Comparison of ENCODE assay signal across 22 cellular contexts in genomic region chr10:119379466-119380071, GRCh38.
DNase-seq lines count a peak whose midpoint lies in the region; ATAC-seq and TF ChIP-seq lines count a peak whose summit lies in the region.
"Had no signal": no experiment of that assay in that cellular context is flagged by ENCODE, and none has a peak within 500 bp of the region (broad histone marks: within the 10 kb centered on the region; RNA-seq: fewer than 3 reads in every experiment).

No MANE protein-coding gene starts in this region.

- peak overlapping the region; percentile 91 for H3K27ac ChIP-seq in left ventricle myocardium inferior (replicated peaks)
- peak overlapping the region in 3 of 10 donors; percentile 73 to 85 (median 77) for H3K27ac ChIP-seq in heart right ventricle
- peak overlapping the region; percentile 82 to 93 (median 90) for H3K27ac ChIP-seq in gastrocnemius medialis

- H3K27ac Mint-ChIP-seq in endothelial cell (ENCODE audit: unreplicated experiment), result no peak overlapping the region
- H3K27ac Mint-ChIP-seq: CD8-positive, alpha-beta T cell had no signal

- peaks cover 52% of the 10 kb centered on the region for H3K4me1 Mint-ChIP-seq in endothelial cell (ENCODE audit: unreplicated experiment)

- 83% methylated on average over 10 of the region's 10 CpGs for WGBS in heart right ventricle, 2 donors

- H3K27me3 ChIP-seq in left ventricle myocardium inferior (ENCODE audit: low read depth), result no peaks in the 10 kb centered on the region
- no peaks in the 10 kb centered on the region for H3K27me3 ChIP-seq in heart right ventricle
- no peaks in the 10 kb centered on the region for H3K27me3 ChIP-seq in gastrocnemius medialis
- H3K27me3 ChIP-seq: BE2C had no signal

- H3K27me3 Mint-ChIP-seq in endothelial cell (ENCODE audit: unreplicated experiment), result peaks cover 36% of the 10 kb centered on the region
- H3K27me3 Mint-ChIP-seq: IgD-negative memory B cell had no signal

- DNase-seq in left ventricle myocardium inferior (no peak), heart right ventricle (no peak), Kasumi-1 (lab: John Stamatoyannopoulos, UW) (peak; percentile 29 to 33), endothelial cell (ENCODE audit: low spot score) (no peak), gastrocnemius medialis (no peak), epidermal melanocyte (ENCODE audit: insufficient read length, low spot score) (no peak), GM20000 (ENCODE audit: low spot score) (no peak)
- DNase-seq: BE2C; Calu3; CD8-positive, alpha-beta T cell; DMS53; EL; NCI-H1417; NCI-H187; NCI-H2107; NCI-H510A; NCI-H82; PC-3; RPMI8226 had no signal

- no peak for TF ChIP-seq CTCF in left ventricle myocardium inferior (IDR thresholded peaks at IDR 0.05; ENCODE audit: borderline replicate concordance)
- TF ChIP-seq CTCF in heart right ventricle (IDR thresholded peaks at IDR 0.05), result no peak
- no peak for TF ChIP-seq CTCF in endothelial cell (IDR thresholded peaks at IDR 0.05; ENCODE audit: unreplicated experiment)
- no peak for TF ChIP-seq CTCF in gastrocnemius medialis (IDR thresholded peaks at IDR 0.05 in 4 of 5, conservative IDR thresholded peaks at IDR 0.05 in 1 of 5)
- no peak for TF ChIP-seq CTCF in GM20000 (IDR thresholded peaks at IDR 0.05; ENCODE audit: extremely low read depth, missing control alignments)

- intact Hi-C loops in left ventricle myocardium inferior (cut with micrococcal nuclease), result no loop called here
- intact Hi-C loops in heart right ventricle (cut with DNase I), result no loop called here
- intact Hi-C loops in gastrocnemius medialis (cut with DNase I; ENCODE audit: low total_unique reads), result loop anchor here (10.0 kb wide), 1 partner anchor 625 kb away; the partner anchor contains the start of gene CACUL1

- peak overlapping the region; percentile 22 for H3K4me3 Mint-ChIP-seq in endothelial cell (ENCODE audit: unreplicated experiment)
- H3K4me3 Mint-ChIP-seq: CD8-positive, alpha-beta T cell; IgD-negative memory B cell had no signal

- H3K9me3 ChIP-seq in left ventricle myocardium inferior (replicated peaks) (no peaks in the 10 kb centered on the region), heart right ventricle (no peaks in the 10 kb centered on the region), gastrocnemius medialis (no peaks in the 10 kb centered on the region)
- H3K9me3 ChIP-seq: BE2C had no signal

- peaks cover 79% of the 10 kb centered on the region for H3K36me3 Mint-ChIP-seq in endothelial cell (ENCODE audit: low read depth, unreplicated experiment)

- no peak overlapping the region for H3K4me3 ChIP-seq in left ventricle myocardium inferior
- no peak overlapping the region for H3K4me3 ChIP-seq in heart right ventricle
- H3K4me3 ChIP-seq in gastrocnemius medialis, result no peak overlapping the region
- H3K4me3 ChIP-seq: GM12878 had no signal

- H3K4me1 ChIP-seq in left ventricle myocardium inferior (peaks cover 93% of the 10 kb centered on the region), heart right ventricle (peaks cover 11 to 84% (median 65%) of the 10 kb centered on the region in 9 donors), gastrocnemius medialis (peaks cover 25 to 34% of the 10 kb centered on the region in 2 donors)
- H3K4me1 ChIP-seq: BE2C had no signal

- H3K9me3 Mint-ChIP-seq in endothelial cell (ENCODE audit: unreplicated experiment), result no peaks in the 10 kb centered on the region
- H3K9me3 Mint-ChIP-seq: CD8-positive, alpha-beta T cell; IgD-negative memory B cell had no signal

- TF ChIP-seq POLR2A in gastrocnemius medialis (IDR thresholded peaks at IDR 0.05), result no peak

- in situ Hi-C loops in gastrocnemius medialis (cut with MboI; ENCODE audit: low sequenced_read_pairs in 4 of 4), result no loop called here

- ATAC-seq in heart right ventricle, result no peak
- no peak for ATAC-seq in gastrocnemius medialis
- no peak for ATAC-seq in HG02623 (IDR thresholded peaks at IDR 0.05; ENCODE audit: unreplicated experiment)
- ATAC-seq: CD8-positive, alpha-beta T cell; GM12878; PC-3 had no signal

- H3K36me3 ChIP-seq in left ventricle myocardium inferior, result peaks cover 16% of the 10 kb centered on the region
- H3K36me3 ChIP-seq in heart right ventricle, result peaks cover 0 to 32% (median 9%) of the 10 kb centered on the region in 9 donors
- H3K36me3 ChIP-seq in gastrocnemius medialis, result no peaks in the 10 kb centered on the region

Comparison
In these comparisons a context has a peak if more than half of its experiments do, and no peak if none do; other contexts are left out.
1. DNase-seq: peak in Kasumi-1 (2 of 2); none in left ventricle myocardium inferior (single experiment), heart right ventricle (0 of 2), endothelial cell (single experiment), gastrocnemius medialis (0 of 2), epidermal melanocyte (single experiment) and GM20000 (single experiment).